Comparison of ENCODE assay signal across 8 cellular contexts in genomic region chr19:38932425-38933179, GRCh38. TPM values are rescaled to one million over a fixed set of nuclear protein-coding genes. Genes with fewer than 3 reads are reported as not detected.
DNase-seq lines count a peak whose midpoint lies in the region; ATAC-seq and TF ChIP-seq lines count a peak whose summit lies in the region.

No MANE protein-coding gene starts in this region.

- CTCF ChIA-PET in RWPE1 (lab: Yijun Ruan, JAX) = interaction anchor here (0.5 to 0.7 kb wide), 2 partner anchors 17 to 24 kb away, joined by 4 to 5 read pairs; no protein-coding TSS in a partner anchor

- TF ChIP-seq CTCF in AG09319 (IDR thresholded peaks at IDR 0.05; ENCODE audit: low read depth, low read length) (peak; percentile 30), GM06990 (IDR thresholded peaks at IDR 0.05; ENCODE audit: insufficient read depth, low read length, poor library complexity, severe bottlenecking) (peak; percentile 49), RWPE1 (conservative IDR thresholded peaks at IDR 0.05; ENCODE audit: low read depth) (peak; percentile 32; the same call in 1 of the 2 replicates), choroid plexus epithelial cell (conservative IDR thresholded peaks at IDR 0.05; ENCODE audit: low read depth, low read length) (peak; percentile 64), osteocyte (IDR thresholded peaks at IDR 0.05) (peak; percentile 45)

- peaks cover 22% of the 10 kb centered on the region for H3K4me1 Mint-ChIP-seq in osteocyte (ENCODE audit: unreplicated experiment)

- peaks cover 6% of the 10 kb centered on the region for H3K9me3 Mint-ChIP-seq in osteocyte (ENCODE audit: unreplicated experiment)

- POLR2A ChIA-PET in RWPE1 (lab: Yijun Ruan, JAX; ENCODE audit: low non-redundant PET) = no interaction called here

- H3K27me3 Mint-ChIP-seq in osteocyte (ENCODE audit: unreplicated experiment) = no peaks in the 10 kb centered on the region

- peaks cover 9% of the 10 kb centered on the region for H3K36me3 ChIP-seq in GM06990 (ENCODE audit: control insufficient read depth, insufficient read depth, low read length)

- no peak for ATAC-seq in HG03378 (IDR thresholded peaks at IDR 0.05; ENCODE audit: unreplicated experiment)

- H3K4me3 Mint-ChIP-seq in osteocyte (ENCODE audit: unreplicated experiment) = peak overlapping the region; percentile 38

- no peak overlapping the region for H3K27ac Mint-ChIP-seq in osteocyte (ENCODE audit: unreplicated experiment)

- H3K27ac ChIP-seq in RWPE1 = peak overlapping the region; percentile 89

- H3K4me3 ChIP-seq in GM06990 (replicated peaks; ENCODE audit: low read depth, low read length) = no peak overlapping the region
- H3K4me3 ChIP-seq in choroid plexus epithelial cell (ENCODE audit: low read depth, low read length) = no peak overlapping the region

- peaks cover 12% of the 10 kb centered on the region for H3K36me3 Mint-ChIP-seq in osteocyte (ENCODE audit: unreplicated experiment)

- H3K27me3 ChIP-seq in GM06990 (replicated peaks; ENCODE audit: control insufficient read depth, insufficient read depth, low read length) = no peaks in the 10 kb centered on the region

- DNase-seq in AG09319 (ENCODE audit: extremely low read depth, low read depth) (no peak), GM06990 (ENCODE audit: extremely low read depth, insufficient read length) (no peak), RWPE1 (ENCODE audit: low spot score) (no peak), choroid plexus epithelial cell (ENCODE audit: low read depth) (peak; percentile 69), osteocyte (ENCODE audit: extremely low spot score, unreplicated experiment) (no peak), cerebellum (ENCODE audit: low spot score) (no peak), RKO (ENCODE audit: low spot score) (no peak)

RNA-seq across cellular contexts. Expression of gene MRPS12, which starts 1.9 kb away (rescaled TPM):
- total RNA-seq in osteocyte (29.3 and 30.7 TPM in 2 replicates), cerebellum (10.8 TPM)

RNA-seq across cellular contexts. Expression of gene SARS2, which starts 2.0 kb away (rescaled TPM):
- total RNA-seq in osteocyte = 25.0 and 26.7 TPM in 2 replicates
- 12.2 TPM for total RNA-seq in cerebellum

RNA-seq across cellular contexts. Expression of gene CCER2, which starts 20.6 kb away (rescaled TPM):
- total RNA-seq in osteocyte (0.43 TPM in 1 of 2 replicates, not detected in the other), cerebellum (1.1 TPM)

RNA-seq across cellular contexts. Expression of gene NFKBIB, which starts 32.8 kb away (rescaled TPM):
- total RNA-seq in osteocyte = 18.0 and 18.7 TPM in 2 replicates
- total RNA-seq in cerebellum = 4.0 TPM

RNA-seq across cellular contexts. Expression of gene SIRT2, which starts 33.2 kb away (rescaled TPM):
- total RNA-seq in osteocyte (70.2 and 72.4 TPM in 2 replicates), cerebellum (56.7 TPM)
